ENCODE assay signal across 21 cellular contexts in the genomic region with DNA sequence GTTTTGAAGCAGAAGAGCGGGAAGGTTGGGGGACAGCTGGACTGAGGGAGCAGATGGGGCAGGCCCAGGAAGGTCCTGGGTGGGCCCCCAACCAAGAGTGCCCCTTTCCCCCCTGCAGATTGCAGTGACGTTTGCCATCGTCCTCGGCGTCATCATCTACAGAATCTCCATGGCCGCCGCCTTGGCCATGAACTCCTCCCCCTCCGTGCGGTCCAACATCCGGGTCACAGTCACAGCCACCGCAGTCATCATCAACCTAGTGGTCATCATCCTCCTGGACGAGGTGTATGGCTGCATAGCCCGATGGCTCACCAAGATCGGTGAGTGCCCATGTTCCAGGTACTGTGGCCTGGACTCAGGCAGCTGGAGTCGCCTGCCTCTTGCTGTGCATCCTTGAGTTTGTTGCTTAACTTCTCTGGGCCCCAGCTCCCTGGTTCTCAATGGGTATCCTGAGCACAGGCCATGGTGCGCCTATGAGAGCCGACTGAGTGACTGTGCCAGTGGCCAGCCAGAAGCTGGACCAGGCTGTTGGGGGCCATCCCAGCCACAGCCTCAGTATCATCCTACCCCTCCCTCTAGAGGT. TPM values are rescaled to one million over a fixed set of nuclear protein-coding genes. Genes with fewer than 3 reads are reported as not detected.
A peak's percentile ranks its signal among the peaks of the same experiment; 100 is the strongest.
DNase-seq lines count a peak whose midpoint lies in the region; ATAC-seq, FAIRE-seq and TF ChIP-seq lines count a peak whose summit lies in the region.
"Had no signal": no experiment of that assay in that cellular context is flagged by ENCODE, and none has a peak within 500 bp of the region (broad histone marks: within the 10 kb centered on the region; RNA-seq: fewer than 3 reads in every experiment).

No MANE protein-coding gene starts in this region.

- H3K36me3 ChIP-seq in HCT116 (ENCODE audit: control insufficient read depth in 1 of 2, insufficient read depth in 2 of 2, low read length in 2 of 2): peaks cover 0 to 18% of the 10 kb centered on the region in 2 experiments; a peak in 1 of 4 replicates
- peaks cover 48% of the 10 kb centered on the region for H3K36me3 ChIP-seq in PC-3 (ENCODE audit: low read depth, low read length)
- no peaks in the 10 kb centered on the region for H3K36me3 ChIP-seq in H1 (ENCODE audit: control insufficient read depth in 2 of 4, insufficient read depth in 4 of 4, low read length in 3 of 4)
- H3K36me3 ChIP-seq in osteoblast (ENCODE audit: insufficient read depth, low read length): no peaks in the 10 kb centered on the region
- H3K36me3 ChIP-seq: HAP-1 had no signal

- no peak overlapping the region for H3K4ac ChIP-seq in H1 (replicated peaks; ENCODE audit: insufficient read length, low read depth, low read length)

- TF ChIP-seq CTCF in HCT116 (IDR thresholded peaks at IDR 0.05 in 2 of 3, conservative IDR thresholded peaks at IDR 0.05 in 1 of 3; ENCODE audit: borderline replicate concordance in 1 of 3, insufficient read depth in 1 of 3, low read depth in 2 of 3, low read length in 2 of 3) (no peak), PC-3 (conservative IDR thresholded peaks at IDR 0.05; ENCODE audit: low read depth, low read length) (no peak), H1 (IDR thresholded peaks at IDR 0.05; ENCODE audit: control extremely low read depth in 1 of 3, insufficient read depth in 1 of 3, low read depth in 1 of 3, low read length in 3 of 3) (no peak), osteoblast (IDR thresholded peaks at IDR 0.05; ENCODE audit: extremely low read depth, low read depth, low read length) (no peak)

- TF ChIP-seq POLR2A in HCT116 (IDR thresholded peaks at IDR 0.05; ENCODE audit: borderline replicate concordance, extremely low read depth, insufficient read depth, insufficient read length) (no peak), H1 (IDR thresholded peaks at IDR 0.05; ENCODE audit: control extremely low read depth in 1 of 2, low read depth in 2 of 2, low read length in 2 of 2) (no peak)

- no peak overlapping the region for H2BK15ac ChIP-seq in H1 (ENCODE audit: low read length)

- no peak overlapping the region for H4K8ac ChIP-seq in H1 (ENCODE audit: extremely low read depth, insufficient read depth, low read length)

- 93% methylated on average over 15 of the region's 17 CpGs; no CpG with 5 or more reads in 1 of the 2 experiments for WGBS in H1 (ENCODE audit: extremely low coverage in 1 of 2, insufficient coverage in 1 of 2, insufficient read length in 1 of 2, insufficient replicate concordance in 2 of 2, low coverage in 1 of 2, low lambda C conversion rate in 2 of 2, missing lambda C conversion rate in 1 of 2), 2 experiments

- ATAC-seq in HCT116 (no peak), PC-3 (no peak)

- RAD21 ChIA-PET in HCT116 (lab: Charles Lee; ENCODE audit: low non-redundant PET in 1 of 2, low total read pairs in 2 of 2, uncharacterized antibody in 2 of 2, unreplicated experiment in 2 of 2): no interaction called here

- TF ChIP-seq RAD21 in HCT116 (IDR thresholded peaks at IDR 0.05; ENCODE audit: low read depth) (no peak), H1 (IDR thresholded peaks at IDR 0.05 in 1 of 2, conservative IDR thresholded peaks at IDR 0.05 in 1 of 2; ENCODE audit: low read depth in 2 of 2, low read length in 2 of 2) (no peak)

- H4K5ac ChIP-seq in H1 (ENCODE audit: insufficient read length, low read depth, low read length): no peak overlapping the region

- no peaks in the 10 kb centered on the region for H3F3A ChIP-seq in PC-3 (ENCODE audit: low read length, unreplicated experiment)

- no peak overlapping the region for H3K14ac ChIP-seq in H1 (ENCODE audit: insufficient read length)

- H3K27ac ChIP-seq in HCT116 (ENCODE audit: low read depth, low read length) (0 out of 2 replicates have a peak overlapping the region, but pooled peaks have one; percentile 70), PC-3 (ENCODE audit: low read length) (peak overlapping the region; percentile 97), H1 (ENCODE audit: low read depth, low read length) (no peak overlapping the region), osteoblast (ENCODE audit: low read depth, low read length) (no peak overlapping the region)
- H3K27ac ChIP-seq: HL-60 had no signal

- CTCF ChIA-PET in HCT116 (lab: Charles Lee) (interaction anchor here (0.5 kb wide), 1 partner anchor 90 kb away, joined by 4 read pairs; no protein-coding TSS in a partner anchor), PC-3 (lab: Charles Lee) (no interaction called here), H1 (lab: Charles Lee; ENCODE audit: partially characterized antibody) (interaction anchor here (1.0 to 9.6 kb wide), 7 partner anchors 10 to 219 kb away, joined by 3 to 78 read pairs (median 4); no protein-coding TSS in a partner anchor)

- no peak overlapping the region for H2BK5ac ChIP-seq in H1 (ENCODE audit: low read depth, low read length)

- H3K9me2 ChIP-seq in HCT116 (ENCODE audit: insufficient read depth) (no peaks in the 10 kb centered on the region), PC-3 (replicated peaks; ENCODE audit: low read length) (no peaks in the 10 kb centered on the region)

- H3K23ac ChIP-seq in H1 (ENCODE audit: insufficient read length): no peak overlapping the region

- no peak overlapping the region for H3K18ac ChIP-seq in H1 (ENCODE audit: extremely low read depth, low read length)

- H3K9ac ChIP-seq in HCT116 (ENCODE audit: low read length) (no peak overlapping the region), PC-3 (ENCODE audit: low read length) (peak overlapping the region; percentile 81), H1 (replicated peaks in 1 of 4; ENCODE audit: extremely low read depth in 1 of 4, low read depth in 3 of 4, low read length in 3 of 4) (no peak overlapping the region)

- intact Hi-C loops in HCT116 (cut with micrococcal nuclease): no loop called here
- intact Hi-C loops in PC-3 (cut with micrococcal nuclease): no loop called here
- intact Hi-C loops in posterior vena cava (cut with DNase I): no loop called here

- H3K79me2 ChIP-seq in HCT116 (ENCODE audit: insufficient read depth, low read length) (no peaks in the 10 kb centered on the region), PC-3 (ENCODE audit: low read length) (no peaks in the 10 kb centered on the region), H1 (ENCODE audit: control insufficient read depth in 1 of 2, insufficient read depth in 2 of 2, low read length in 2 of 2) (no peaks in the 10 kb centered on the region), osteoblast (ENCODE audit: insufficient read depth, low read length) (no peaks in the 10 kb centered on the region)

- H4K91ac ChIP-seq in H1 (replicated peaks; ENCODE audit: insufficient read length, low read length): no peak overlapping the region

- H2AFZ ChIP-seq in HCT116 (ENCODE audit: low read depth, low read length, poor library complexity, severe bottlenecking) (no peak overlapping the region), PC-3 (ENCODE audit: low read length) (no peak overlapping the region), H1 (ENCODE audit: low read length) (no peak overlapping the region), osteoblast (ENCODE audit: low read length) (no peak overlapping the region)

- no peaks in the 10 kb centered on the region for H3K79me1 ChIP-seq in H1 (ENCODE audit: low read depth, low read length)

- BruUV-seq in HCT116 (replicated peaks; lab: Mats Ljungman, UMichigan) (no TSS peak), PC-3 (replicated peaks; lab: Mats Ljungman, UMichigan) (no TSS peak)

- H2BK12ac ChIP-seq in H1 (ENCODE audit: low read depth, low read length): no peak overlapping the region

- no peak overlapping the region for H2BK120ac ChIP-seq in H1 (replicated peaks; ENCODE audit: low read depth, low read length)

- POLR2A ChIA-PET in HCT116 (lab: Charles Lee) (interaction anchor here (1.4 kb wide), 1 partner anchor 14 kb away, joined by 3 read pairs; no protein-coding TSS in a partner anchor), PC-3 (lab: Charles Lee; ENCODE audit: unreplicated experiment) (no interaction called here), H1 (lab: Charles Lee; ENCODE audit: partially characterized antibody) (no interaction called here)

- TF ChIP-seq EP300 in H1 (IDR thresholded peaks at IDR 0.05; ENCODE audit: borderline replicate concordance in 1 of 2, low read depth in 2 of 2, low read length in 2 of 2): no peak

- H3K4me3 ChIP-seq in HCT116 (replicated peaks in 1 of 2; ENCODE audit: low read depth in 1 of 2, low read length in 2 of 2) (no peak overlapping the region), PC-3 (ENCODE audit: low read length) (no peak overlapping the region), H1 (ENCODE audit: extremely low read depth in 1 of 4, insufficient read depth in 2 of 4, low read depth in 3 of 4, low read length in 4 of 4) (no peak overlapping the region), osteoblast (ENCODE audit: insufficient read depth, low read length) (no peak overlapping the region)
- H3K4me3 ChIP-seq: HAP-1 had no signal

- H2AK5ac ChIP-seq in H1 (ENCODE audit: low read depth, low read length): no peak overlapping the region

- no peak for FAIRE-seq in H1 (lab: Jason Lieb, UNC)
- FAIRE-seq: D721Med, G401.6, GM12891 had no signal

- peak overlapping the region; percentile 63; the same call in 1 of the 2 replicates for H3K4me2 ChIP-seq in HCT116 (ENCODE audit: low read length)
- H3K4me2 ChIP-seq in PC-3 (ENCODE audit: low read length): peak overlapping the region; percentile 76; the same call in 1 of the 2 replicates
- H3K4me2 ChIP-seq in H1 (ENCODE audit: insufficient read depth in 1 of 2, low read depth in 2 of 2, low read length in 2 of 2): no peak overlapping the region
- H3K4me2 ChIP-seq in osteoblast (ENCODE audit: insufficient read depth, low read length): no peak overlapping the region

- H3K4me1 ChIP-seq in HCT116 (ENCODE audit: control insufficient read depth in 1 of 2, insufficient read depth in 2 of 2, low read length in 2 of 2): peaks cover 32 to 33% of the 10 kb centered on the region in 2 experiments
- peaks cover 30% of the 10 kb centered on the region for H3K4me1 ChIP-seq in PC-3 (ENCODE audit: insufficient read depth, low read length)
- H3K4me1 ChIP-seq in H1 (replicated peaks in 1 of 4; ENCODE audit: control insufficient read depth in 3 of 4, insufficient read depth in 4 of 4, low read length in 3 of 4): peaks cover 0 to 2% (median 0%) of the 10 kb centered on the region in 4 experiments; a peak in 3 of 7 replicates
- peaks cover 3% of the 10 kb centered on the region for H3K4me1 ChIP-seq in osteoblast (ENCODE audit: insufficient read depth, low read length)
- H3K4me1 ChIP-seq: HAP-1 had no signal

- no peaks in the 10 kb centered on the region for H3K23me2 ChIP-seq in H1 (ENCODE audit: low read depth, low read length)

- H2BK20ac ChIP-seq in H1 (ENCODE audit: low read length): no peak overlapping the region

- DNase-seq in HCT116 (ENCODE audit: low read depth, low spot score): no peak
- no peak for DNase-seq in PC-3
- DNase-seq in H1 (ENCODE audit: low read depth in 1 of 2, low spot score in 2 of 2): no peak
- peak; percentile 75 for DNase-seq in osteoblast (ENCODE audit: insufficient read length, low spot score, missing footprints)
- DNase-seq in AG08395 (ENCODE audit: low spot score): no peak
- no peak for DNase-seq in COLO829 (ENCODE audit: low spot score)
- no peak for DNase-seq in posterior vena cava (ENCODE audit: low spot score)
- DNase-seq: AML-193; C1 segment of cervical spinal cord; CD4-positive, alpha-beta memory T cell; COR-L47; DMS153; DMS79 treated with DMSO at 0.1 percent for 48 hours; EL; GOT3; KG1 had no signal

- H3K27me3 ChIP-seq in HCT116 (ENCODE audit: insufficient read depth, low read length) (no peaks in the 10 kb centered on the region), PC-3 (ENCODE audit: low read length) (no peaks in the 10 kb centered on the region), H1 (replicated peaks in 1 of 4; ENCODE audit: control insufficient read depth in 3 of 4, extremely low read depth in 1 of 4, insufficient read depth in 3 of 4, low read length in 3 of 4) (no peaks in the 10 kb centered on the region), osteoblast (ENCODE audit: insufficient read depth, low read length) (peaks cover 11% of the 10 kb centered on the region)

- H3K56ac ChIP-seq in H1 (replicated peaks; ENCODE audit: insufficient read length, low read depth, low read length): no peak overlapping the region

- no peaks in the 10 kb centered on the region for H4K20me1 ChIP-seq in HCT116 (ENCODE audit: insufficient read depth)
- no peaks in the 10 kb centered on the region for H4K20me1 ChIP-seq in PC-3 (ENCODE audit: low read length)
- H4K20me1 ChIP-seq in H1 (replicated peaks in 1 of 2; ENCODE audit: control insufficient read depth in 1 of 2, insufficient read depth in 2 of 2, low read length in 2 of 2): no peaks in the 10 kb centered on the region
- no peaks in the 10 kb centered on the region for H4K20me1 ChIP-seq in osteoblast (ENCODE audit: insufficient read depth, low read length)

- H3K9me3 ChIP-seq in HCT116 (ENCODE audit: control insufficient read depth in 1 of 2, insufficient read depth in 1 of 2, low read depth in 1 of 2, low read length in 2 of 2) (no peaks in the 10 kb centered on the region), PC-3 (ENCODE audit: low read length) (no peaks in the 10 kb centered on the region), H1 (ENCODE audit: insufficient read depth in 2 of 2, low read depth in 1 of 2, low read length in 1 of 2) (no peaks in the 10 kb centered on the region), osteoblast (ENCODE audit: low read depth, low read length) (no peaks in the 10 kb centered on the region)
- H3K9me3 ChIP-seq: HAP-1 had no signal

RNA-seq across cellular contexts. Expression of gene FADD, which starts 42.0 kb away (rescaled TPM):
- total RNA-seq in HCT116 (2021; ENCODE audit: unreplicated experiment): 26.7 TPM
- 21.2 and 26.4 TPM in 2 replicates for polyA plus RNA-seq in HCT116 (2012)
- total RNA-seq in PC-3 (2014; rRNA removed): 79.5 and 93.9 TPM in 2 replicates
- 43.8 and 43.9 TPM in 2 replicates for total RNA-seq in H1 (2021; fragmentation: NEBNext Ultra II Directional; extraction: Animal tissue kit (Norgen Biotek cat#: 25700))
- polyA plus RNA-seq in H1 (2011; rRNA removed): 29.0 and 37.4 TPM in 2 replicates
- polyA plus RNA-seq in H1 (2011; cell fraction: cytosol; rRNA removed): 40.3 TPM
- 31.3 TPM for polyA plus RNA-seq in H1 (2011; cell fraction: nucleus; rRNA removed)
- 34.2 to 40.6 TPM (median 39.4 TPM) in 4 replicates for polyA plus RNA-seq in H1 (2012, experiment 1 of 2)
- 42.8 TPM for polyA plus RNA-seq in H1 (2012, experiment 2 of 2)
- 36.2 TPM for polyA plus RNA-seq in H1 (2013, experiment 1 of 2)
- polyA plus RNA-seq in H1 (2013, experiment 2 of 2): 35.3 TPM
- 33.9 and 44.7 TPM in 2 replicates for polyA minus RNA-seq in H1 (2011; rRNA and poly(A)+ RNA removed)
- 25.3 TPM for polyA minus RNA-seq in H1 (2011; cell fraction: cytosol; rRNA and poly(A)+ RNA removed)
- 22.5 TPM for polyA minus RNA-seq in H1 (2011; cell fraction: nucleus; rRNA and poly(A)+ RNA removed)
- total RNA-seq in osteoblast: 52.2 and 53.2 TPM in 2 replicates
- total RNA-seq in posterior vena cava: 10 to 100 TPM; 15.8 to 19.4 TPM

Comparison
In these comparisons a context has a peak if more than half of its experiments do, and no peak if none do; other contexts are left out.
1. H3K27ac ChIP-seq: peak in HCT116 (single experiment) and PC-3 (single experiment); none in H1 (single experiment) and osteoblast (single experiment).
2. H3K4me2 ChIP-seq: peak in HCT116 (single experiment) and PC-3 (single experiment); none in H1 (0 of 2) and osteoblast (single experiment).